ENCODE assay signal across 8 cellular contexts in genomic region chr7:41705109-41705871, GRCh38. TPM values are rescaled to one million over a fixed set of nuclear protein-coding genes. Genes with fewer than 3 reads are reported as not detected.
DNase-seq lines count a peak whose midpoint lies in the region; ATAC-seq and TF ChIP-seq lines count a peak whose summit lies in the region.

No MANE protein-coding gene starts in this region.

- WGBS in aorta, 2 donors: 0 to 1% methylated on average over 41 to 42 of the region's 42 CpGs

- H3K4me1 ChIP-seq in DOHH2 (ENCODE audit: control insufficient read depth, low read length) (peaks cover 18% of the 10 kb centered on the region), SJSA1 (replicated peaks) (peaks cover 55% of the 10 kb centered on the region), right atrium auricular region (peaks cover 0 to 7% of the 10 kb centered on the region in 2 donors), aorta (ENCODE audit: control insufficient read depth in 1 of 2, insufficient read depth in 2 of 2, low read length in 2 of 2) (peaks cover 2% of the 10 kb centered on the region in 2 donors)

- peak overlapping the region; percentile 80 for H3K4me2 ChIP-seq in DOHH2 (ENCODE audit: low read length)

- H3K9me3 Mint-ChIP-seq in progenitor cell of endocrine pancreas (ENCODE audit: low read depth): no peaks in the 10 kb centered on the region

- H3K9me2 ChIP-seq in DOHH2 (replicated peaks; ENCODE audit: control insufficient read depth, low read length): no peaks in the 10 kb centered on the region

- no peaks in the 10 kb centered on the region for H4K20me1 ChIP-seq in DOHH2 (ENCODE audit: control insufficient read depth, insufficient read depth, low read depth, low read length)

- no peaks in the 10 kb centered on the region for H3K36me3 Mint-ChIP-seq in progenitor cell of endocrine pancreas (ENCODE audit: insufficient read depth)

- H3K36me3 ChIP-seq in DOHH2 (ENCODE audit: control insufficient read depth, low read length): no peaks in the 10 kb centered on the region
- H3K36me3 ChIP-seq in SJSA1: no peaks in the 10 kb centered on the region
- no peaks in the 10 kb centered on the region for H3K36me3 ChIP-seq in right atrium auricular region
- no peaks in the 10 kb centered on the region for H3K36me3 ChIP-seq in aorta (ENCODE audit: control insufficient read depth in 1 of 2, insufficient read depth in 2 of 2, low read length in 1 of 2)

- H3K4me3 Mint-ChIP-seq in progenitor cell of endocrine pancreas (ENCODE audit: low read depth): peak overlapping the region; percentile 65

- H3K27ac ChIP-seq in DOHH2 (ENCODE audit: low read depth, low read length) (no peak overlapping the region), SJSA1 (peak overlapping the region; percentile 61), right atrium auricular region (peak overlapping the region; percentile 40 to 51), aorta (ENCODE audit: low read depth in 1 of 2, low read length in 2 of 2) (peak overlapping the region; percentile 79 to 91)

- H3K27ac Mint-ChIP-seq in progenitor cell of endocrine pancreas: peak overlapping the region; percentile 62

- peak overlapping the region; percentile 69 for H3K4me3 ChIP-seq in DOHH2 (ENCODE audit: low read length)
- H3K4me3 ChIP-seq in SJSA1: peak overlapping the region; percentile 39
- H3K4me3 ChIP-seq in right atrium auricular region: peak overlapping the region; percentile 31 to 53
- peak overlapping the region; percentile 40 to 73 for H3K4me3 ChIP-seq in aorta (ENCODE audit: low read length in 2 of 2)

- H3K4me1 Mint-ChIP-seq in progenitor cell of endocrine pancreas (ENCODE audit: low read depth): peaks cover 24% of the 10 kb centered on the region

- DNase-seq in HT1080 (ENCODE audit: low read depth) (peak; percentile 86), SJSA1 (ENCODE audit: low read depth in 1 of 2, low spot score in 2 of 2) (peak; percentile 90 to 95), amniotic stem cell (lab: John Stamatoyannopoulos, UW) (peak; percentile 82), right atrium auricular region (ENCODE audit: low spot score) (peak; percentile 85), progenitor cell of endocrine pancreas (ENCODE audit: low spot score, unreplicated experiment) (peak; percentile 81), aorta (peak; percentile 93 to 95)

- ATAC-seq in GM21447 (IDR thresholded peaks at IDR 0.05; ENCODE audit: unreplicated experiment): peak; percentile 91
- peak; percentile 90 for ATAC-seq in aorta (ENCODE audit: low FRiP score)

- no peaks in the 10 kb centered on the region for H3K79me2 ChIP-seq in DOHH2 (ENCODE audit: control insufficient read depth, low read length)

- H3K27me3 Mint-ChIP-seq in progenitor cell of endocrine pancreas: peaks cover 54% of the 10 kb centered on the region

- H3K9me3 ChIP-seq in DOHH2 (ENCODE audit: control insufficient read depth, insufficient read depth, low read length) (no peaks in the 10 kb centered on the region), SJSA1 (replicated peaks) (no peaks in the 10 kb centered on the region), right atrium auricular region (no peaks in the 10 kb centered on the region), aorta (ENCODE audit: control insufficient read depth, low read length) (no peaks in the 10 kb centered on the region)

- H3K27me3 ChIP-seq in DOHH2 (ENCODE audit: control insufficient read depth, low read length) (peaks cover 19% of the 10 kb centered on the region), SJSA1 (replicated peaks) (no peaks in the 10 kb centered on the region), right atrium auricular region (no peaks in the 10 kb centered on the region), aorta (ENCODE audit: control insufficient read depth in 1 of 2, insufficient read depth in 2 of 2, low read length in 1 of 2) (no peaks in the 10 kb centered on the region)

- no peaks in the 10 kb centered on the region; the same call in 1 of the 2 replicates for H3F3A ChIP-seq in DOHH2 (ENCODE audit: control insufficient read depth, insufficient read depth)

- intact Hi-C loops in aorta (cut with DNase I): loop anchor here (5.0 to 10.0 kb wide), 7 partner anchors 520 to 1500 kb away; no protein-coding TSS in a partner anchor

- TF ChIP-seq CTCF in DOHH2 (IDR thresholded peaks at IDR 0.05; ENCODE audit: low read depth, low read length, poor library complexity, severe bottlenecking): peak; percentile 84
- peak; percentile 27 to 66 for TF ChIP-seq CTCF in right atrium auricular region (IDR thresholded peaks at IDR 0.05)
- peak; percentile 80 for TF ChIP-seq CTCF in progenitor cell of endocrine pancreas (IDR thresholded peaks at IDR 0.05; ENCODE audit: unreplicated experiment)

RNA-seq across cellular contexts. Expression of gene INHBA, which starts 2.4 kb away (rescaled TPM):
- 1.1 and 1.7 TPM in 2 replicates for total RNA-seq in HT1080 (2014; rRNA removed; shearing (Covaris generic))
- polyA plus RNA-seq in HT1080 (2015; cell fraction: cytosol; rRNA removed): 9.3 and 12.0 TPM in 2 replicates
- 29.4 and 32.1 TPM in 2 replicates for polyA plus RNA-seq in HT1080 (2015; cell fraction: nucleus; rRNA removed)
- 14.3 and 20.2 TPM in 2 replicates for total RNA-seq in SJSA1 (2014; rRNA removed; shearing (Covaris generic))
- total RNA-seq in right atrium auricular region (10 to 100 TPM in 1 of 2 donors, 1 to 10 TPM in 1; 4.0 to 22.2 TPM), progenitor cell of endocrine pancreas (0.31 and 0.34 TPM in 2 replicates), aorta (10 to 100 TPM; 30.8 to 73.3 TPM)
- 10 to 100 TPM; 22.9 to 23.7 TPM for polyA plus RNA-seq in aorta
